ENCODE assay signal across 7 cellular contexts in genomic region chr12:132303853-132304373, GRCh38. TPM values are rescaled to one million over a fixed set of nuclear protein-coding genes. Genes with fewer than 3 reads are reported as not detected.
"Had no signal": no experiment of that assay in that cellular context is flagged by ENCODE, and none has a peak within 500 bp of the region (broad histone marks: within the 10 kb centered on the region; RNA-seq: fewer than 3 reads in every experiment).

No MANE protein-coding gene starts in this region.

RNA-seq across cellular contexts. Expression of gene GALNT9, which starts 25.5 kb away (rescaled TPM):
- total RNA-seq: Peyer's patch, Right ventricle myocardium inferior, Right ventricle myocardium superior, RPMI7951, SJSA1, SK-MEL-5 had no signal
- polyA plus RNA-seq: SK-N-SH had no signal
